ENCODE assay signal across 11 cellular contexts in the genomic region with DNA sequence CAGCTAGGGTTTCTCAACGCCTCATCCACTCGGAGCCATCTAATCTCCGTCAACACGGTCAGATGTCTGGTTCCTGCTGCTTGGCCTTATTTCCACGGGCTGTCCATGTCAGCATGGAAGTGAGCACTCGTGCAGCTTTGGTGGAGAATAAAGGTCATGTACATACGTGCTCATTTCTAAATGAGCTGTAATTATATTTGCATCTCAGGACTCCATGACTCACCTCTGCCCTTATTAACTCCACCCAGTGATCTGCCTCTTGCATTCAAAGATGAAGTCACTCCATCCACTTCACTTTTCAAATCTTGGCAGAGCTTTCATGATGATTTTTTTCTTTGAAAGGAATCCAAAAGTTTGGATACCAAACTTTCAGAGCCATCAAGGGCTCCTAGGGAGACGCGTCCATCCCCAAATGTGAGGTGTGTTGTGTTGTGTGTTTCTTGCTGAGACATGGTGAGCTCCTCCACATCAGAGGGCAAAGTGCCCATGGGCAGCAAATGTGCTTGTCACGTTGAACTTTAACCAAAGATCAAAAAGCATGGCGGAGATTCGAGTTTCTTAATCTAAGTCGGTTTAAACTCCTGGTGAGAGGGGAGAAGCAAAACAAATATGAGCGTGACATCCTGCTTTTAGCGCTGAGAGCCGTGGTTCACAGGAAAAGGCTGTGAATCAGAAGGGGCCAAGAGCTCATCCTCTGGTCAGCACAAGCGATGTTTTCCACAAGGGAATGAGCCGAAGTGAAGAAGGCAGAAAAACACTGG.
DNase-seq lines count a peak whose midpoint lies in the region; ATAC-seq and TF ChIP-seq lines count a peak whose summit lies in the region.
"Had no signal": no experiment of that assay in that cellular context is flagged by ENCODE, and none has a peak within 500 bp of the region (broad histone marks: within the 10 kb centered on the region; RNA-seq: fewer than 3 reads in every experiment).

No MANE protein-coding gene starts in this region.

- H3K27ac ChIP-seq in Panc1 (ENCODE audit: low read length) = peak overlapping the region; percentile 100
- no peak overlapping the region for H3K27ac ChIP-seq in CD4-positive, alpha-beta T cell (ENCODE audit: low read depth, low read length)
- H3K27ac ChIP-seq: BLaER1, spleen had no signal

- peak overlapping the region; percentile 43 for H3K27ac Mint-ChIP-seq in activated CD4-positive, alpha-beta T cell treated with anti-CD3 and anti-CD28 coated beads for 36 hours
- H3K27ac Mint-ChIP-seq in stimulated activated effector memory CD8-positive, alpha-beta T cell treated with anti-CD3 and anti-CD28 coated beads, Interleukin-12 subunit alpha, Interleukin-12 subunit beta, amount 100 ng/mL, for 72 hours = peak overlapping the region; percentile 55
- H3K27ac Mint-ChIP-seq in CD4-positive, alpha-beta T cell = no peak overlapping the region

- no TSS peak for BruUV-seq in Panc1 (replicated peaks; lab: Mats Ljungman, UMichigan)

- peaks cover 73% of the 10 kb centered on the region for H3K4me1 ChIP-seq in Panc1 (ENCODE audit: control insufficient read depth, insufficient read depth, low read length)

- H3K27me3 Mint-ChIP-seq in activated CD4-positive, alpha-beta T cell treated with anti-CD3 and anti-CD28 coated beads for 36 hours = peaks cover 13% of the 10 kb centered on the region
- H3K27me3 Mint-ChIP-seq in CD4-positive, alpha-beta T cell = peaks cover 28% of the 10 kb centered on the region

- H3K4me3 ChIP-seq in Panc1 (ENCODE audit: low read depth in 2 of 2, low read length in 2 of 2) (no peak overlapping the region), fibroblast of villous mesenchyme (ENCODE audit: low read depth, low read length) (no peak overlapping the region)
- H3K4me3 ChIP-seq: BLaER1, heart right ventricle, spleen had no signal

- intact Hi-C loops in activated CD4-positive, alpha-beta T cell treated with anti-CD3 and anti-CD28 coated beads for 36 hours (cut with DNase I, micrococcal nuclease) = loop anchor here (5.0 to 10.0 kb wide), 3 partner anchors 73 to 568 kb away; no protein-coding TSS in a partner anchor
- intact Hi-C loops in Panc1 (cut with micrococcal nuclease; ENCODE audit: unreplicated experiment) = loop anchor here (5.0 to 10.0 kb wide), 2 partner anchors 67 to 220 kb away; partner anchors contain the start of genes ERRFI1 and SLC45A1
- intact Hi-C loops in CD4-positive, alpha-beta T cell (cut with DNase I, micrococcal nuclease) = no loop called here

- TF ChIP-seq CTCF in Panc1 (IDR thresholded peaks at IDR 0.05) (no peak), fibroblast of villous mesenchyme (IDR thresholded peaks at IDR 0.05; ENCODE audit: insufficient read depth, low read depth, low read length) (no peak)
- no peak for TF ChIP-seq CTCF in CD4-positive, alpha-beta T cell (IDR thresholded peaks at IDR 0.05)

- ATAC-seq in activated CD4-positive, alpha-beta T cell treated with anti-CD3 and anti-CD28 coated beads for 36 hours = peak; percentile 21
- no peak for ATAC-seq in Panc1
- ATAC-seq in stimulated activated effector memory CD8-positive, alpha-beta T cell treated with anti-CD3 and anti-CD28 coated beads, Interleukin-12 subunit alpha, Interleukin-12 subunit beta, amount 100 ng/mL, for 72 hours = peak; percentile 36
- no peak for ATAC-seq in HG03108 (IDR thresholded peaks at IDR 0.05; ENCODE audit: unreplicated experiment)
- ATAC-seq in CD4-positive, alpha-beta T cell (ENCODE audit: poor library complexity) = no peak

- no peaks in the 10 kb centered on the region for H3K36me3 ChIP-seq in Panc1 (ENCODE audit: control insufficient read depth, insufficient read depth, low read length)
- H3K36me3 ChIP-seq: BLaER1, heart right ventricle, spleen had no signal

- no peaks in the 10 kb centered on the region for H3K9me3 ChIP-seq in Panc1 (ENCODE audit: control insufficient read depth, insufficient read depth, low read depth, low read length)
- no peaks in the 10 kb centered on the region for H3K9me3 ChIP-seq in CD4-positive, alpha-beta T cell (ENCODE audit: control insufficient read depth, low read length)
- H3K9me3 ChIP-seq: BLaER1, spleen had no signal

- CTCF ChIA-PET in activated CD4-positive, alpha-beta T cell treated with anti-CD3 and anti-CD28 coated beads for 36 hours (lab: Charles Lee) = no interaction called here
- CTCF ChIA-PET in Panc1 (lab: Charles Lee) = interaction anchor here (0.7 to 1.0 kb wide), 2 partner anchors 36 to 220 kb away, joined by 3 to 4 read pairs; no protein-coding TSS in a partner anchor
- CTCF ChIA-PET in CD4-positive, alpha-beta T cell (lab: Charles Lee) = no interaction called here

- POLR2A ChIA-PET in activated CD4-positive, alpha-beta T cell treated with anti-CD3 and anti-CD28 coated beads for 36 hours (lab: Charles Lee) = interaction anchor here (0.5 kb wide), 1 partner anchor 8 kb away, joined by 3 read pairs; no protein-coding TSS in a partner anchor
- POLR2A ChIA-PET in Panc1 (lab: Charles Lee) = interaction anchor here (0.6 to 1.0 kb wide), 3 partner anchors 17 to 64 kb away, joined by 3 to 14 read pairs (median 4); no protein-coding TSS in a partner anchor
- POLR2A ChIA-PET in CD4-positive, alpha-beta T cell (lab: Charles Lee) = no interaction called here

- H3K4me1 Mint-ChIP-seq in activated CD4-positive, alpha-beta T cell treated with anti-CD3 and anti-CD28 coated beads for 36 hours = peaks cover 51% of the 10 kb centered on the region
- peaks cover 52% of the 10 kb centered on the region for H3K4me1 Mint-ChIP-seq in stimulated activated effector memory CD8-positive, alpha-beta T cell treated with anti-CD3 and anti-CD28 coated beads, Interleukin-12 subunit alpha, Interleukin-12 subunit beta, amount 100 ng/mL, for 72 hours
- peaks cover 11% of the 10 kb centered on the region for H3K4me1 Mint-ChIP-seq in CD4-positive, alpha-beta T cell (ENCODE audit: low read depth)

- H3K4me3 Mint-ChIP-seq in activated CD4-positive, alpha-beta T cell treated with anti-CD3 and anti-CD28 coated beads for 36 hours = no peak overlapping the region
- no peak overlapping the region for H3K4me3 Mint-ChIP-seq in stimulated activated effector memory CD8-positive, alpha-beta T cell treated with anti-CD3 and anti-CD28 coated beads, Interleukin-12 subunit alpha, Interleukin-12 subunit beta, amount 100 ng/mL, for 72 hours
- H3K4me3 Mint-ChIP-seq in CD4-positive, alpha-beta T cell = no peak overlapping the region

- no peaks in the 10 kb centered on the region for H3K36me3 Mint-ChIP-seq in activated CD4-positive, alpha-beta T cell treated with anti-CD3 and anti-CD28 coated beads for 36 hours (ENCODE audit: low read depth)
- no peaks in the 10 kb centered on the region for H3K36me3 Mint-ChIP-seq in stimulated activated effector memory CD8-positive, alpha-beta T cell treated with anti-CD3 and anti-CD28 coated beads, Interleukin-12 subunit alpha, Interleukin-12 subunit beta, amount 100 ng/mL, for 72 hours
- no peaks in the 10 kb centered on the region for H3K36me3 Mint-ChIP-seq in CD4-positive, alpha-beta T cell (ENCODE audit: low read depth)

- peak; percentile 25 for DNase-seq in activated CD4-positive, alpha-beta T cell treated with anti-CD3 and anti-CD28 coated beads for 36 hours
- no peak for DNase-seq in activated CD4-positive, alpha-beta T cell treated with anti-CD3 and anti-CD28 coated beads, Interleukin-2, amount 50 U/mL, for 4 hours
- DNase-seq in Panc1 (ENCODE audit: low read depth, low spot score) = no peak
- peak; percentile 92 for DNase-seq in fibroblast of villous mesenchyme (ENCODE audit: low read depth)
- no peak for DNase-seq in stimulated activated effector memory CD8-positive, alpha-beta T cell treated with anti-CD3 and anti-CD28 coated beads, Interleukin-12 subunit alpha, Interleukin-12 subunit beta, amount 100 ng/mL, for 72 hours (ENCODE audit: low spot score in 2 of 2)
- no peak for DNase-seq in NCI-H2227 treated with DMSO at 0.1 percent for 48 hours (lab: John Stamatoyannopoulos, UW)
- DNase-seq in CD4-positive, alpha-beta T cell = no peak
- DNase-seq: heart right ventricle, spleen had no signal

- in situ Hi-C loops in Panc1 (cut with HindIII; ENCODE audit: low pct_unique_long_range_greater_than_20kb, low sequenced_read_pairs) = loop anchor here (5.0 to 25.0 kb wide), 2 partner anchors 57 to 218 kb away; partner anchors contain the start of gene SLC45A1

- H3K9me3 Mint-ChIP-seq in activated CD4-positive, alpha-beta T cell treated with anti-CD3 and anti-CD28 coated beads for 36 hours (ENCODE audit: low read depth) = peaks cover 3% of the 10 kb centered on the region
- H3K9me3 Mint-ChIP-seq in stimulated activated effector memory CD8-positive, alpha-beta T cell treated with anti-CD3 and anti-CD28 coated beads, Interleukin-12 subunit alpha, Interleukin-12 subunit beta, amount 100 ng/mL, for 72 hours = no peaks in the 10 kb centered on the region
- no peaks in the 10 kb centered on the region for H3K9me3 Mint-ChIP-seq in CD4-positive, alpha-beta T cell

- no peaks in the 10 kb centered on the region for H3K27me3 ChIP-seq in Panc1 (ENCODE audit: control insufficient read depth, insufficient read depth, low read length)
- no peaks in the 10 kb centered on the region for H3K27me3 ChIP-seq in CD4-positive, alpha-beta T cell (ENCODE audit: control insufficient read depth, insufficient read depth, low read length)
- H3K27me3 ChIP-seq: BLaER1, heart right ventricle had no signal

Comparison
In these comparisons a context has a peak if more than half of its experiments do, and no peak if none do; other contexts are left out.
1. DNase-seq: peak in activated CD4-positive, alpha-beta T cell treated with anti-CD3 and anti-CD28 coated beads for 36 hours (single experiment) and fibroblast of villous mesenchyme (single experiment); none in activated CD4-positive, alpha-beta T cell treated with anti-CD3 and anti-CD28 coated beads, Interleukin-2, amount 50 U/mL, for 4 hours (0 of 2), Panc1 (single experiment), stimulated activated effector memory CD8-positive, alpha-beta T cell treated with anti-CD3 and anti-CD28 coated beads, Interleukin-12 subunit alpha, Interleukin-12 subunit beta, amount 100 ng/mL, for 72 hours (0 of 2), NCI-H2227 treated with DMSO at 0.1 percent for 48 hours (single experiment) and CD4-positive, alpha-beta T cell (0 of 10).
2. ATAC-seq: peak in activated CD4-positive, alpha-beta T cell treated with anti-CD3 and anti-CD28 coated beads for 36 hours (single experiment) and stimulated activated effector memory CD8-positive, alpha-beta T cell treated with anti-CD3 and anti-CD28 coated beads, Interleukin-12 subunit alpha, Interleukin-12 subunit beta, amount 100 ng/mL, for 72 hours (single experiment); none in Panc1 (single experiment), HG03108 (single experiment) and CD4-positive, alpha-beta T cell (single experiment).
3. intact Hi-C loops: an anchor here in activated CD4-positive, alpha-beta T cell treated with anti-CD3 and anti-CD28 coated beads for 36 hours (5.0 to 10.0 kb wide) and Panc1 (5.0 to 10.0 kb wide); none called in CD4-positive, alpha-beta T cell.